In genomic region chr5:444226-444625, GRCh38 we compare ENCODE assay signal across 8 cellular contexts. TPM values are rescaled to one million over a fixed set of nuclear protein-coding genes. Genes with fewer than 3 reads are reported as not detected.
DNase-seq lines count a peak whose midpoint lies in the region; TF ChIP-seq lines count a peak whose summit lies in the region.

No MANE protein-coding gene starts in this region.

- H3K27ac Mint-ChIP-seq in CD4-positive, alpha-beta memory T cell, result peak overlapping the region; percentile 49 to 92 (median 89)

- H3K27ac ChIP-seq in CD4-positive, alpha-beta memory T cell (ENCODE audit: low read depth, low read length), result no peak overlapping the region
- H3K27ac ChIP-seq in duodenal mucosa (ENCODE audit: low read depth, low read length) (no peak overlapping the region), neutrophil (peak overlapping the region; percentile 82), mesendoderm (ENCODE audit: low read depth, low read length) (no peak overlapping the region)

- no peak overlapping the region for H2BK15ac ChIP-seq in mesendoderm (replicated peaks; ENCODE audit: low read depth)

- H3K9me3 ChIP-seq in CD4-positive, alpha-beta memory T cell (ENCODE audit: control insufficient read depth in 1 of 2, low read length in 2 of 2), result no peaks in the 10 kb centered on the region
- H3K9me3 ChIP-seq in MG63 (no peaks in the 10 kb centered on the region), duodenal mucosa (ENCODE audit: control insufficient read depth in 1 of 2, low read length in 2 of 2) (no peaks in the 10 kb centered on the region), neutrophil (no peaks in the 10 kb centered on the region)

- H3K36me3 Mint-ChIP-seq in CD4-positive, alpha-beta memory T cell, result peaks cover 25 to 41% of the 10 kb centered on the region in 2 donors

- DNase-seq in CD4-positive, alpha-beta memory T cell, result no peak
- no peak for DNase-seq in MG63
- DNase-seq in NCI-H2227 (lab: John Stamatoyannopoulos, UW; ENCODE audit: unreplicated experiment), result no peak
- DNase-seq in SW 1271 (lab: John Stamatoyannopoulos, UW), result no peak
- DNase-seq in mesendoderm, result no peak
- DNase-seq in stimulated activated CD4-positive, alpha-beta T cell treated with anti-CD3 and anti-CD28 coated beads, Interleukin-15, amount 100 ng/mL, for 24 hours, result no peak

- H3K4me3 Mint-ChIP-seq in CD4-positive, alpha-beta memory T cell, result peak overlapping the region; percentile 81 to 96 (median 92)

- no peaks in the 10 kb centered on the region for H3K9me3 Mint-ChIP-seq in CD4-positive, alpha-beta memory T cell

- no peaks in the 10 kb centered on the region for H3K27me3 Mint-ChIP-seq in CD4-positive, alpha-beta memory T cell

- H3K4me2 ChIP-seq in mesendoderm (ENCODE audit: low read length), result no peak overlapping the region

- H3K56ac ChIP-seq in mesendoderm (ENCODE audit: low read length), result no peak overlapping the region

- CTCF ChIA-PET in CD4-positive, alpha-beta memory T cell (lab: Charles Lee; ENCODE audit: partially characterized antibody), result interaction anchor here (1.3 kb wide), 2 partner anchors 10 to 29 kb away, joined by 3 to 4 read pairs; no protein-coding TSS in a partner anchor

- H2BK5ac ChIP-seq in mesendoderm (ENCODE audit: low read length), result no peak overlapping the region

- H2AK5ac ChIP-seq in mesendoderm (ENCODE audit: low read length), result no peak overlapping the region

- peaks cover 28% of the 10 kb centered on the region for H3K36me3 ChIP-seq in CD4-positive, alpha-beta memory T cell (ENCODE audit: insufficient read depth, low read length)
- H3K36me3 ChIP-seq in MG63 (peaks cover 36% of the 10 kb centered on the region), duodenal mucosa (ENCODE audit: control insufficient read depth in 1 of 2, insufficient read depth in 2 of 2, low read length in 2 of 2) (peaks cover 30% of the 10 kb centered on the region in 2 donors), neutrophil (peaks cover 40% of the 10 kb centered on the region), mesendoderm (ENCODE audit: control insufficient read depth, insufficient read depth, low read length) (peaks cover 3% of the 10 kb centered on the region)

- peaks cover 21 to 50% (median 36%) of the 10 kb centered on the region in 4 donors for H3K4me1 Mint-ChIP-seq in CD4-positive, alpha-beta memory T cell

- H3K4me1 ChIP-seq in CD4-positive, alpha-beta memory T cell (ENCODE audit: insufficient read depth, low read length), result peaks cover 34% of the 10 kb centered on the region
- peaks cover 20 to 29% of the 10 kb centered on the region in 2 donors for H3K4me1 ChIP-seq in duodenal mucosa (ENCODE audit: control insufficient read depth in 1 of 2, insufficient read depth in 2 of 2, low read length in 2 of 2)
- peaks cover 49% of the 10 kb centered on the region in 2 experiments for H3K4me1 ChIP-seq in neutrophil (ENCODE audit: control insufficient read depth in 1 of 2, insufficient read depth in 1 of 2, low read depth in 1 of 2, low read length in 1 of 2)
- peaks cover 2% of the 10 kb centered on the region for H3K4me1 ChIP-seq in mesendoderm (ENCODE audit: control insufficient read depth, low read depth, low read length)

- no peak overlapping the region for H3K4ac ChIP-seq in mesendoderm (ENCODE audit: low read depth, low read length)

- peak overlapping the region in 1 of 2 donors; percentile 86 for H3K9ac ChIP-seq in duodenal mucosa (ENCODE audit: low read depth in 1 of 2, low read length in 2 of 2)
- H3K9ac ChIP-seq in mesendoderm (ENCODE audit: low read length), result no peak overlapping the region

- H3K79me2 ChIP-seq in mesendoderm (ENCODE audit: control insufficient read depth, insufficient read depth, low read length), result peaks cover 5% of the 10 kb centered on the region

- no peak overlapping the region for H3K18ac ChIP-seq in mesendoderm (ENCODE audit: low read length)

- no CpG with 5 or more reads among the region's 8 CpGs for WGBS in mesendoderm (ENCODE audit: extremely low coverage, insufficient coverage, low lambda C conversion rate)

- no peak for TF ChIP-seq CTCF in neutrophil (IDR thresholded peaks at IDR 0.05)

- no peak overlapping the region for H4K5ac ChIP-seq in mesendoderm (ENCODE audit: low read length)

- no peaks in the 10 kb centered on the region for H3K27me3 ChIP-seq in CD4-positive, alpha-beta memory T cell (ENCODE audit: insufficient read depth, low read length)
- no peaks in the 10 kb centered on the region for H3K27me3 ChIP-seq in MG63
- H3K27me3 ChIP-seq in duodenal mucosa (ENCODE audit: control insufficient read depth in 1 of 2, insufficient read depth in 2 of 2, low read length in 2 of 2), result no peaks in the 10 kb centered on the region
- peaks cover 3% of the 10 kb centered on the region for H3K27me3 ChIP-seq in neutrophil
- H3K27me3 ChIP-seq in mesendoderm (ENCODE audit: insufficient read depth, low read length, poor library complexity), result no peaks in the 10 kb centered on the region

- POLR2A ChIA-PET in CD4-positive, alpha-beta memory T cell (lab: Charles Lee; ENCODE audit: partially characterized antibody), result interaction anchor here (1.0 kb wide), 1 partner anchor 29 kb away, joined by 3 read pairs; no protein-coding TSS in a partner anchor

- no peak overlapping the region for H4K8ac ChIP-seq in mesendoderm (ENCODE audit: low read depth, low read length)

- intact Hi-C loops in CD4-positive, alpha-beta memory T cell (cut with micrococcal nuclease), result loop anchor here (5.0 to 10.0 kb wide), 2 partner anchors 172 to 229 kb away; partner anchors contain the start of genes CCDC127, PDCD6 and SDHA

- peaks cover 7% of the 10 kb centered on the region for H3K79me1 ChIP-seq in mesendoderm (ENCODE audit: low read length)

- H3K4me3 ChIP-seq in CD4-positive, alpha-beta memory T cell (ENCODE audit: low read length in 2 of 2), result peak overlapping the region in 1 of 2 donors; percentile 95
- peak overlapping the region; percentile 89 for H3K4me3 ChIP-seq in MG63
- H3K4me3 ChIP-seq in duodenal mucosa (ENCODE audit: low read depth in 1 of 2, low read length in 2 of 2), result peak overlapping the region; percentile 99 to 100
- peak overlapping the region; percentile 70 to 84 for H3K4me3 ChIP-seq in neutrophil (ENCODE audit: low read depth in 1 of 2, low read length in 1 of 2)
- H3K4me3 ChIP-seq in mesendoderm (ENCODE audit: low read length), result no peak overlapping the region

- no peak overlapping the region for H2BK120ac ChIP-seq in mesendoderm (ENCODE audit: low read depth, low read length)

- H3K23ac ChIP-seq in mesendoderm (ENCODE audit: low read length), result no peak overlapping the region

RNA-seq across cellular contexts. Expression of gene EXOC3, which starts 1.2 kb away (rescaled TPM):
- total RNA-seq in CD4-positive, alpha-beta memory T cell, result 10 to 100 TPM; 83.0 to 96.1 TPM
- 10 to 100 TPM; 32.0 to 42.8 TPM for polyA plus RNA-seq in CD4-positive, alpha-beta memory T cell
- 11.3 and 19.4 TPM in 2 replicates for total RNA-seq in MG63 (2014; rRNA removed; shearing (Covaris generic); ENCODE audit: low replicate concordance)
- polyA plus RNA-seq in mesendoderm (2013, experiment 1 of 2), result 16.9 TPM
- polyA plus RNA-seq in mesendoderm (2013, experiment 2 of 2), result 16.9 TPM
